Comparison of ENCODE assay signal across 8 cellular contexts in the genomic region with DNA sequence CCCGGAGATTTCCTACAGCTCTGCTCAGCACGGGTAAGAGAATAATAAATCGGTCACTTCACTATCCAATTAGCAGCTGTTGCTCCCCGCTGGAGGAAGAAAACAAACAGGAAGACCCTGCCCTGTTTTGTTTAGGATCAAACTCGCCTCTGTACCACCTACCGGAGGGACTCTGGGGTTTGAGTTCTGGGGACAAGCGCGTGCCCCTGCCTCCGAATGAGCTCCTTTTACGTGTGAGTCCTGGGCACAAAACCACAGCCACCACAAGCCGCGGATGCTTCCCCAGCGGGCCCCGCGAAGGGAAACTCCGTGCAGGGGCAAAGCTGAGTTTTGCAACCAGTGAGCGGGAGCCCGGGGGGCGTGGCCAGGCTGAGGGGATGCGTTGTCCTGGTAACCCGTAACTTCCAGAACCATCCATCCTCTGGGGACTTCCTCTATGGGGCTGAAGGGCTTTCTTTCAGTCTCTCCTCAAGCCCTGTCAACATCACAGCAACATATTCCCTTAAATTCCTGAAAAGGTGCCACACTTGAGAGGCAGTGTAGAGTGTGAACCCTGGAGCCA.
DNase-seq lines count a peak whose midpoint lies in the region; ATAC-seq and TF ChIP-seq lines count a peak whose summit lies in the region.

No MANE protein-coding gene starts in this region.

- H3K36me3 ChIP-seq in ES-I3 (ENCODE audit: insufficient read depth, low read length) (no peaks in the 10 kb centered on the region), iPS-15b (ENCODE audit: control insufficient read depth, insufficient read depth, low read length) (no peaks in the 10 kb centered on the region), gastrocnemius medialis (no peaks in the 10 kb centered on the region)

- peak; percentile 57 for ATAC-seq in GM21576 (IDR thresholded peaks at IDR 0.05; ENCODE audit: unreplicated experiment)
- peak; percentile 48 to 54 for ATAC-seq in gastrocnemius medialis

- H3K4me3 Mint-ChIP-seq in T-helper 2 cell treated with Interferon-gamma antibody and Interleukin-4, amounts not matched to agents 5 μg/mL and 100 μg/mL, for 36 hours: peak overlapping the region; percentile 82

- H3K27ac ChIP-seq in gastrocnemius medialis: no peak overlapping the region

- in situ Hi-C loops in astrocyte of the cerebellum (cut with HindIII; ENCODE audit: low sequenced_read_pairs): no loop called here
- in situ Hi-C loops in gastrocnemius medialis (cut with MboI; ENCODE audit: low sequenced_read_pairs in 4 of 4): no loop called here

- no peak for TF ChIP-seq POLR2A in gastrocnemius medialis (IDR thresholded peaks at IDR 0.05)

- peaks cover 26% of the 10 kb centered on the region for H3K27me3 ChIP-seq in iPS-15b (ENCODE audit: control insufficient read depth, insufficient read depth, low read length)
- peaks cover 14 to 32% (median 16%) of the 10 kb centered on the region in 3 donors for H3K27me3 ChIP-seq in gastrocnemius medialis

- H3K9me3 ChIP-seq in ES-I3 (ENCODE audit: control insufficient read depth, insufficient read depth, low read length): no peaks in the 10 kb centered on the region
- no peaks in the 10 kb centered on the region for H3K9me3 ChIP-seq in iPS-15b (ENCODE audit: control insufficient read depth, insufficient read depth, low read length)
- no peaks in the 10 kb centered on the region for H3K9me3 ChIP-seq in gastrocnemius medialis

- H3K36me3 Mint-ChIP-seq in T-helper 2 cell treated with Interferon-gamma antibody and Interleukin-4, amounts not matched to agents 5 μg/mL and 100 μg/mL, for 36 hours (ENCODE audit: low read depth): no peaks in the 10 kb centered on the region

- H3K9ac ChIP-seq in ES-I3 (ENCODE audit: low read depth, low read length) (peak overlapping the region; percentile 66; the same call in 1 of the 2 replicates), iPS-15b (ENCODE audit: low read depth, low read length) (no peak overlapping the region)

- H3K9me3 Mint-ChIP-seq in T-helper 2 cell treated with Interferon-gamma antibody and Interleukin-4, amounts not matched to agents 5 μg/mL and 100 μg/mL, for 36 hours: no peaks in the 10 kb centered on the region

- peak; percentile 96 for DNase-seq in KG1 (lab: John Stamatoyannopoulos, UW)
- DNase-seq in T-helper 2 cell treated with Interferon-gamma antibody and Interleukin-4, amounts not matched to agents 5 μg/mL and 100 μg/mL, for 36 hours (ENCODE audit: low spot score): peak; percentile 92
- no peak for DNase-seq in astrocyte of the cerebellum (ENCODE audit: low read depth)
- peak; percentile 42 to 48 for DNase-seq in gastrocnemius medialis
- no peak for DNase-seq in HPDE6-E6E7 (ENCODE audit: extremely low spot score)

- H3K4me1 Mint-ChIP-seq in T-helper 2 cell treated with Interferon-gamma antibody and Interleukin-4, amounts not matched to agents 5 μg/mL and 100 μg/mL, for 36 hours (ENCODE audit: low read depth): peaks cover 28% of the 10 kb centered on the region

- TF ChIP-seq CTCF in astrocyte of the cerebellum (IDR thresholded peaks at IDR 0.05; ENCODE audit: low read depth, low read length, missing control alignments) (no peak), gastrocnemius medialis (IDR thresholded peaks at IDR 0.05 in 4 of 5, conservative IDR thresholded peaks at IDR 0.05 in 1 of 5) (no peak)

- peaks cover 16% of the 10 kb centered on the region for H3K27me3 Mint-ChIP-seq in T-helper 2 cell treated with Interferon-gamma antibody and Interleukin-4, amounts not matched to agents 5 μg/mL and 100 μg/mL, for 36 hours (ENCODE audit: low read depth)

- no peaks in the 10 kb centered on the region for H3K4me1 ChIP-seq in ES-I3 (ENCODE audit: insufficient read depth, low read length)
- H3K4me1 ChIP-seq in iPS-15b (ENCODE audit: control insufficient read depth, insufficient read depth, low read length): no peaks in the 10 kb centered on the region
- peaks cover 0 to 6% of the 10 kb centered on the region in 2 donors for H3K4me1 ChIP-seq in gastrocnemius medialis

- H3K27ac Mint-ChIP-seq in T-helper 2 cell treated with Interferon-gamma antibody and Interleukin-4, amounts not matched to agents 5 μg/mL and 100 μg/mL, for 36 hours: peak overlapping the region; percentile 82

- intact Hi-C loops in gastrocnemius medialis (cut with DNase I; ENCODE audit: low total_unique reads): no loop called here

- H3K4me3 ChIP-seq in astrocyte of the cerebellum (ENCODE audit: low read depth, low read length) (peak overlapping the region; percentile 28), iPS-15b (ENCODE audit: low read depth, low read length) (peak overlapping the region; percentile 72), gastrocnemius medialis (peak overlapping the region in 3 of 4 donors; percentile 28 to 48 (median 33))

Comparison
In these comparisons a context has a peak if more than half of its experiments do, and no peak if none do; other contexts are left out.
1. DNase-seq: peak in KG1 (single experiment), T-helper 2 cell treated with Interferon-gamma antibody and Interleukin-4, amounts not matched to agents 5 μg/mL and 100 μg/mL, for 36 hours (single experiment) and gastrocnemius medialis (2 of 2); none in astrocyte of the cerebellum (single experiment) and HPDE6-E6E7 (single experiment).
2. Peak in every context shown above with its lines, with median percentiles within 50 percentile points of each other: H3K4me3 ChIP-seq.